11 cellular contexts compared by ENCODE assay signal in the genomic region with DNA sequence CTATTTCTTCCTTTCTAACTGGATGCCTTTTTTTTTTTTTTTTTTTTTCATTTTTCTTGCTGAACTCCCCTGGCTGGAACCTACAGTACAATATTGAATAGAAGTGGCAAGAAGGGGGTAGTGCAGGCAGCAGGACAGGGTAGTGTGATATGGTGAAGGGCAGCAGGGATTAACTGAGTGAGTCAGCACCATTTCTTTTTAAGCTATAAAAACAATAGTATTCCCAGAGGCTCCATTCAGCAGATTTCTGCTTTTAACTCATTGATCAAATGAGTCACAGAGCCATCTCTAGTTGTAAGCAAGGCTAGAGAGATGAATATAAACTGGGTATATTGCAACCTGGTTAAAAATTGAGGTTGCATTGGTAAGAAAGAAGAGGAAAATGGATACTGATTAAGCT. TPM values are rescaled to one million over a fixed set of nuclear protein-coding genes. Genes with fewer than 3 reads are reported as not detected.
A peak's percentile ranks its signal among the peaks of the same experiment; 100 is the strongest.
DNase-seq lines count a peak whose midpoint lies in the region; FAIRE-seq and TF ChIP-seq lines count a peak whose summit lies in the region.
"Had no signal": no experiment of that assay in that cellular context is flagged by ENCODE, and none has a peak within 500 bp of the region (broad histone marks: within the 10 kb centered on the region; RNA-seq: fewer than 3 reads in every experiment).

No MANE protein-coding gene starts in this region.

- FAIRE-seq in bronchial epithelial cell (lab: Jason Lieb, UNC) = no peak

- TF ChIP-seq CTCF in bronchial epithelial cell (IDR thresholded peaks at IDR 0.05; ENCODE audit: insufficient read depth, low read length, severe bottlenecking) = no peak

- H3K27me3 ChIP-seq in bronchial epithelial cell (ENCODE audit: control insufficient read depth, insufficient read depth, low read length) = no peaks in the 10 kb centered on the region

- no peaks in the 10 kb centered on the region for H3K36me3 ChIP-seq in bronchial epithelial cell (ENCODE audit: control insufficient read depth, insufficient read depth, low read length)

- DNase-seq in EH (ENCODE audit: low read depth) (peak; percentile 39), NCI-H82 (lab: John Stamatoyannopoulos, UW) (peak; percentile 67), bronchial epithelial cell (ENCODE audit: low read depth) (peak; percentile 51), renal cortical epithelial cell (ENCODE audit: low read depth) (peak; percentile 65), NCI-H2227 (lab: John Stamatoyannopoulos, UW; ENCODE audit: unreplicated experiment) (no peak), GM03348 (ENCODE audit: low spot score) (no peak), NAMALWA (ENCODE audit: low spot score) (no peak)
- DNase-seq: CD8-positive, alpha-beta T cell; NCI-H1048; NCI-H446 treated with DMSO at 0.1 percent for 48 hours; T-helper 9 cell had no signal

- no peak overlapping the region for H3K4me3 ChIP-seq in bronchial epithelial cell (ENCODE audit: low read depth, low read length)

RNA-seq across cellular contexts. Expression of a gene that starts 53.6 kb away (rescaled TPM):
- 45.0 and 56.7 TPM in 2 replicates for total RNA-seq in bronchial epithelial cell
- 37.7 and 38.0 TPM in 2 replicates for total RNA-seq in renal cortical epithelial cell

RNA-seq across cellular contexts. Expression of a gene that starts 56.0 kb away (rescaled TPM):
- total RNA-seq in bronchial epithelial cell = 28.7 and 30.5 TPM in 2 replicates
- total RNA-seq in renal cortical epithelial cell = 27.0 and 48.1 TPM in 2 replicates

Comparison
In these comparisons a context has a peak if more than half of its experiments do, and no peak if none do; other contexts are left out.
1. DNase-seq: peak in EH (single experiment), NCI-H82 (single experiment), bronchial epithelial cell (single experiment) and renal cortical epithelial cell (single experiment); none in NCI-H2227 (single experiment), GM03348 (single experiment) and NAMALWA (single experiment).